ENCODE assay signal across 33 cellular contexts in the genomic region with DNA sequence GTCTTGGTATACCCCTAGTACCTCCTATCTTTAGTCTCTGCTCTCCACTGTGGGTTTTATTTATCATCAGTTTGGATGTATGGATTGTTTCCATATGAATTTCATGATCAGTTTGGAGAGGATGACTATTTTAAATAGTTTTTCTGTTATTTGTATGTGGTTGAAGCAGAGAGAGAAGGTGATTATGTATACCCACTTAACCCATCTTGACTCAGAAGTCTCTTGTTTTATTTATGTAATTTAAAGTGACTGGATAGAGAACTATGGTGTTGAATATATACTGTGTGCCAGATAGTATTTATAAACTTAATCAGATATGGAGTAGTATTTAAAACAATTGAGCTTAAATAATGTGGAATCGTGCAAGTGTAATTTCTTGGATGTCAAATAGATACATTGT. TPM values are rescaled to one million over a fixed set of nuclear protein-coding genes. Genes with fewer than 3 reads are reported as not detected.
A peak's percentile ranks its signal among the peaks of the same experiment; 100 is the strongest.
DNase-seq lines count a peak whose midpoint lies in the region; ATAC-seq lines count a peak whose summit lies in the region.
"Had no signal": no experiment of that assay in that cellular context is flagged by ENCODE, and none has a peak within 500 bp of the region (broad histone marks: within the 10 kb centered on the region; RNA-seq: fewer than 3 reads in every experiment).

No MANE protein-coding gene starts in this region.

- no peaks in the 10 kb centered on the region for H3K4me1 ChIP-seq in mesodermal cell (ENCODE audit: control insufficient read depth, insufficient read depth, low read length, poor library complexity, severe bottlenecking)
- H3K4me1 ChIP-seq: colonic mucosa, prostate gland, testis had no signal

- H3K36me3 Mint-ChIP-seq in stimulated activated naive CD8-positive, alpha-beta T cell treated with anti-CD3 and anti-CD28 coated beads, Interleukin-15, Interleukin-2, amounts not matched to agents 100 ng/mL and 50 ng/mL, for 24 hours (ENCODE audit: low read depth) = peaks cover 74% of the 10 kb centered on the region
- H3K36me3 Mint-ChIP-seq in activated T-helper 17 cell treated with anti-CD3 and anti-CD28 coated beads, Interleukin-2, amount 50 U/mL, for 72 hours (ENCODE audit: low read depth) = peaks cover 97% of the 10 kb centered on the region
- peaks cover 48% of the 10 kb centered on the region for H3K36me3 Mint-ChIP-seq in stimulated activated memory B cell treated with anti-CD40 and anti-IgM and Interleukin-4, amounts not matched to agents 10 μg/mL and 1 μg/mL and 100 μg/mL, for 72 hours

- no peak for DNase-seq in stimulated activated naive CD8-positive, alpha-beta T cell treated with anti-CD3 and anti-CD28 coated beads, Interleukin-15, amount 100 ng/mL, for 72 hours
- DNase-seq in NCI-H69 (lab: John Stamatoyannopoulos, UW) (no peak), MV-4-11 (lab: John Stamatoyannopoulos, UW) (no peak)
- DNase-seq: activated naive CD4-positive, alpha-beta T cell treated with Interleukin-2 at 50 U/mL for 16 hours; activated T-cell treated with anti-CD3 and anti-CD28 coated beads, Interleukin-2, amount 50 U/mL, for 48 hours; amygdala; colonic mucosa; DMS153; effector CD4-positive, alpha-beta T cell; glutamatergic neuron; Karpas-422; NCI-H1417; NCI-H2081; NCI-H526 treated with DMSO at 0.1 percent for 48 hours; stimulated activated CD4-positive, alpha-beta T cell treated with anti-CD3 and anti-CD28 coated beads, Interleukin-15, amount 100 ng/mL, for 24 hours; stimulated activated naive CD4-positive, alpha-beta T cell; T1000; testis; WERI-Rb-1 had no signal

- H3K27ac Mint-ChIP-seq in stimulated activated naive CD8-positive, alpha-beta T cell treated with anti-CD3 and anti-CD28 coated beads, Interleukin-15, Interleukin-2, amounts not matched to agents 100 ng/mL and 50 ng/mL, for 24 hours = peak overlapping the region; percentile 32
- H3K27ac Mint-ChIP-seq in stimulated activated naive CD8-positive, alpha-beta T cell treated with anti-CD3 and anti-CD28 coated beads, Interleukin-15, amount 100 ng/mL, for 72 hours = peak overlapping the region in 1 of 2 donors; percentile 54
- peak overlapping the region; percentile 3 for H3K27ac Mint-ChIP-seq in activated T-helper 17 cell treated with anti-CD3 and anti-CD28 coated beads, Interleukin-2, amount 50 U/mL, for 72 hours
- peak overlapping the region; percentile 49 for H3K27ac Mint-ChIP-seq in stimulated activated memory B cell treated with anti-CD40 and anti-IgM and Interleukin-4, amounts not matched to agents 10 μg/mL and 1 μg/mL and 100 μg/mL, for 72 hours
- H3K27ac Mint-ChIP-seq: activated CD4-positive, alpha-beta T cell treated with anti-CD3 and anti-CD28 coated beads, Interleukin-2, amount 10 ng/mL, durations not matched to agents 24 days and 14 days had no signal

- peaks cover 35% of the 10 kb centered on the region for H3K4me1 Mint-ChIP-seq in stimulated activated naive CD8-positive, alpha-beta T cell treated with anti-CD3 and anti-CD28 coated beads, Interleukin-15, Interleukin-2, amounts not matched to agents 100 ng/mL and 50 ng/mL, for 24 hours (ENCODE audit: low read depth)
- peaks cover 21% of the 10 kb centered on the region for H3K4me1 Mint-ChIP-seq in stimulated activated naive CD8-positive, alpha-beta T cell treated with anti-CD3 and anti-CD28 coated beads, Interleukin-15, amount 100 ng/mL, for 72 hours
- H3K4me1 Mint-ChIP-seq in activated T-helper 17 cell treated with anti-CD3 and anti-CD28 coated beads, Interleukin-2, amount 50 U/mL, for 72 hours = peaks cover 23% of the 10 kb centered on the region
- H3K4me1 Mint-ChIP-seq in stimulated activated memory B cell treated with anti-CD40 and anti-IgM and Interleukin-4, amounts not matched to agents 10 μg/mL and 1 μg/mL and 100 μg/mL, for 72 hours = peaks cover 25% of the 10 kb centered on the region

- peaks cover 64% of the 10 kb centered on the region for H3K36me3 ChIP-seq in mesodermal cell (ENCODE audit: control insufficient read depth, insufficient read depth, low read length)
- H3K36me3 ChIP-seq: colonic mucosa, prostate gland had no signal

- ATAC-seq in stimulated activated naive CD8-positive, alpha-beta T cell treated with anti-CD3 and anti-CD28 coated beads, Interleukin-15, amount 100 ng/mL, for 72 hours = no peak
- peak; percentile 41 for ATAC-seq in activated T-helper 17 cell treated with anti-CD3 and anti-CD28 coated beads, Interleukin-2, amount 50 U/mL, for 72 hours (replicated peaks)
- ATAC-seq in stimulated activated memory B cell treated with anti-CD40 and anti-IgM and Interleukin-4, amounts not matched to agents 10 μg/mL and 1 μg/mL and 100 μg/mL, for 72 hours = no peak
- ATAC-seq in GM18870 (IDR thresholded peaks at IDR 0.05; ENCODE audit: unreplicated experiment) = no peak
- ATAC-seq: HCT116, HepG2, left lobe of liver, Panc1, sciatic nerve had no signal

- H3K9me3 Mint-ChIP-seq in stimulated activated naive CD8-positive, alpha-beta T cell treated with anti-CD3 and anti-CD28 coated beads, Interleukin-15, Interleukin-2, amounts not matched to agents 100 ng/mL and 50 ng/mL, for 24 hours = no peaks in the 10 kb centered on the region
- no peaks in the 10 kb centered on the region for H3K9me3 Mint-ChIP-seq in stimulated activated naive CD8-positive, alpha-beta T cell treated with anti-CD3 and anti-CD28 coated beads, Interleukin-15, amount 100 ng/mL, for 72 hours
- no peaks in the 10 kb centered on the region for H3K9me3 Mint-ChIP-seq in activated T-helper 17 cell treated with anti-CD3 and anti-CD28 coated beads, Interleukin-2, amount 50 U/mL, for 72 hours
- H3K9me3 Mint-ChIP-seq in stimulated activated memory B cell treated with anti-CD40 and anti-IgM and Interleukin-4, amounts not matched to agents 10 μg/mL and 1 μg/mL and 100 μg/mL, for 72 hours = no peaks in the 10 kb centered on the region
- H3K9me3 Mint-ChIP-seq: activated CD4-positive, alpha-beta T cell treated with anti-CD3 and anti-CD28 coated beads, Interleukin-2, amount 10 ng/mL, durations not matched to agents 24 days and 14 days had no signal

- WGBS in mesodermal cell (ENCODE audit: insufficient coverage in 2 of 2), 2 experiments = no CpG with 5 or more reads among the region's 1 CpG

- H3K27me3 Mint-ChIP-seq in stimulated activated naive CD8-positive, alpha-beta T cell treated with anti-CD3 and anti-CD28 coated beads, Interleukin-15, Interleukin-2, amounts not matched to agents 100 ng/mL and 50 ng/mL, for 24 hours = no peaks in the 10 kb centered on the region
- H3K27me3 Mint-ChIP-seq in stimulated activated naive CD8-positive, alpha-beta T cell treated with anti-CD3 and anti-CD28 coated beads, Interleukin-15, amount 100 ng/mL, for 72 hours = no peaks in the 10 kb centered on the region
- no peaks in the 10 kb centered on the region for H3K27me3 Mint-ChIP-seq in activated T-helper 17 cell treated with anti-CD3 and anti-CD28 coated beads, Interleukin-2, amount 50 U/mL, for 72 hours
- no peaks in the 10 kb centered on the region for H3K27me3 Mint-ChIP-seq in stimulated activated memory B cell treated with anti-CD40 and anti-IgM and Interleukin-4, amounts not matched to agents 10 μg/mL and 1 μg/mL and 100 μg/mL, for 72 hours
- H3K27me3 Mint-ChIP-seq: activated CD4-positive, alpha-beta T cell treated with anti-CD3 and anti-CD28 coated beads, Interleukin-2, amount 10 ng/mL, durations not matched to agents 24 days and 14 days had no signal

- H3K9me3 ChIP-seq in mesodermal cell (ENCODE audit: control insufficient read depth, low read length) = no peaks in the 10 kb centered on the region
- H3K9me3 ChIP-seq: BLaER1 treated with 17β-estradiol and CSF1 and Interleukin-3, amounts not matched to agents 10 nM and 100 nM; colonic mucosa; neutrophil; prostate gland; testis had no signal

- no peak overlapping the region for H3K4me3 Mint-ChIP-seq in stimulated activated naive CD8-positive, alpha-beta T cell treated with anti-CD3 and anti-CD28 coated beads, Interleukin-15, Interleukin-2, amounts not matched to agents 100 ng/mL and 50 ng/mL, for 24 hours
- H3K4me3 Mint-ChIP-seq in stimulated activated naive CD8-positive, alpha-beta T cell treated with anti-CD3 and anti-CD28 coated beads, Interleukin-15, amount 100 ng/mL, for 72 hours = no peak overlapping the region
- no peak overlapping the region for H3K4me3 Mint-ChIP-seq in activated T-helper 17 cell treated with anti-CD3 and anti-CD28 coated beads, Interleukin-2, amount 50 U/mL, for 72 hours
- H3K4me3 Mint-ChIP-seq in stimulated activated memory B cell treated with anti-CD40 and anti-IgM and Interleukin-4, amounts not matched to agents 10 μg/mL and 1 μg/mL and 100 μg/mL, for 72 hours = no peak overlapping the region
- H3K4me3 Mint-ChIP-seq: activated CD4-positive, alpha-beta T cell treated with anti-CD3 and anti-CD28 coated beads, Interleukin-2, amount 10 ng/mL, durations not matched to agents 24 days and 14 days had no signal

- H3K27ac ChIP-seq in mesodermal cell (ENCODE audit: low read depth, low read length, severe bottlenecking) = peak overlapping the region; percentile 6
- H3K27ac ChIP-seq: BLaER1 treated with 17β-estradiol and CSF1 and Interleukin-3, amounts not matched to agents 10 nM and 100 nM; colonic mucosa; neutrophil; prostate gland; testis; WERI-Rb-1 had no signal

- no peak overlapping the region for H3K4me3 ChIP-seq in mesodermal cell (ENCODE audit: extremely low read depth, insufficient read depth, low read length, poor library complexity, severe bottlenecking)
- H3K4me3 ChIP-seq: BLaER1 treated with 17β-estradiol and CSF1 and Interleukin-3, amounts not matched to agents 10 nM and 100 nM; colonic mucosa; prostate gland; testis had no signal

RNA-seq across cellular contexts. Expression of gene SMAD4, which starts 39.9 kb away (rescaled TPM):
- 10 to 100 TPM; 74.5 to 92.3 TPM for total RNA-seq in activated T-helper 17 cell treated with anti-CD3 and anti-CD28 coated beads, Interleukin-2, amount 50 U/mL, for 72 hours
- polyA plus RNA-seq in mesodermal cell (2013, experiment 1 of 2) = 118 TPM
- 112 TPM for polyA plus RNA-seq in mesodermal cell (2013, experiment 2 of 2)
